26 cellular contexts compared by ENCODE assay signal in the genomic region with DNA sequence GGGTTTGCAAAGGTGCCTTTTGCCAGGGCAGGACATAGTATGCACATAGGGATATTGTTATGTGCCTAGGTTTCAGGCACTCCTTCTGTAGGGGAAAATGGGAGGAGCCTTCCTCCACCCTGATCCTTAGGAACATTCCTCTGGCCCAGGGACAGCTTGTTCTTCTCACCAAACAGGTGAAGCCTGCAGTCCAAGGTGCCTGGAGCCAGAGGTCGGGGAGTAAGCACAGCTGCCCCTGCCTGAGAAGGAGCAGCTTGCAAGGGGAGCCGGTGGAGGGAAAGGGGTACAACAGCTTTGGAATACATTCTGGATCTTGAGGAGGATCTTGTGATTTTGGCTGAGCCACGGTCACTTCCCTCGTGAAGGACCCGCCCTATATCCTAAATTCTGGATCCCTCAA.
"Had no signal": no experiment of that assay in that cellular context is flagged by ENCODE, and none has a peak within 500 bp of the region (broad histone marks: within the 10 kb centered on the region; RNA-seq: fewer than 3 reads in every experiment).

No MANE protein-coding gene starts in this region.

- H3K4me1 ChIP-seq: gastrocnemius medialis, sigmoid colon, suprapubic skin had no signal

- H3K9me3 Mint-ChIP-seq: activated naive CD4-positive, alpha-beta T cell treated with anti-CD3 and anti-CD28 coated beads, Interleukin-2, amount 50 U/mL, for 72 hours; activated T-cell treated with anti-CD3 and anti-CD28 coated beads, Interleukin-2, amount 50 U/mL, for 72 hours; central memory CD8-positive, alpha-beta T cell; dendritic cell treated with granulocyte-macrophage colony-stimulating factor and Interleukin-4, amounts not matched to agents 40 ng/mL and 50 ng/mL, for 4 days; memory B cell; natural killer cell; stimulated activated naive B cell treated with anti-CD40 and anti-IgM and Interleukin-4, amounts not matched to agents 10 μg/mL and 1 μg/mL and 100 μg/mL, for 72 hours; T-helper 2 cell treated with Interferon-gamma antibody and Interleukin-4, amounts not matched to agents 5 μg/mL and 100 μg/mL, for 36 hours had no signal

- H3K27ac Mint-ChIP-seq: activated naive CD4-positive, alpha-beta T cell treated with anti-CD3 and anti-CD28 coated beads, Interleukin-2, amount 50 U/mL, for 72 hours; activated T-cell treated with anti-CD3 and anti-CD28 coated beads, Interleukin-2, amount 50 U/mL, for 72 hours; dendritic cell treated with granulocyte-macrophage colony-stimulating factor and Interleukin-4, amounts not matched to agents 40 ng/mL and 50 ng/mL, for 4 days; memory B cell; natural killer cell; progenitor cell of endocrine pancreas; stimulated activated naive B cell treated with anti-CD40 and anti-IgM and Interleukin-4, amounts not matched to agents 10 μg/mL and 1 μg/mL and 100 μg/mL, for 72 hours; T-helper 2 cell treated with Interferon-gamma antibody and Interleukin-4, amounts not matched to agents 5 μg/mL and 100 μg/mL, for 36 hours had no signal

- DNase-seq: activated CD4-positive, alpha-beta T cell treated with anti-CD3 and anti-CD28 coated beads for 4 hours; activated CD4-positive, alpha-beta T cell treated with anti-CD3 and anti-CD28 coated beads, Interleukin-2, amount 50 U/mL, for 4 hours; activated naive CD4-positive, alpha-beta T cell; activated T-cell treated with anti-CD3 and anti-CD28 coated beads for 4 hours; activated T-cell treated with anti-CD3 and anti-CD28 coated beads, Interleukin-2, amount 50 U/mL, for 72 hours; gastrocnemius medialis; glutamatergic neuron; left cardiac atrium; natural killer cell; ovary; sigmoid colon; stimulated activated CD4-positive, alpha-beta T cell treated with anti-CD3 and anti-CD28 coated beads, Interleukin-15, amount 100 ng/mL, for 24 hours; stimulated activated CD4-positive, alpha-beta T cell treated with anti-CD3 and anti-CD28 coated beads, Interleukin-2, amount 100 ng/mL, for 24 hours; stimulated activated naive B cell treated with anti-CD40 and anti-IgM and Interleukin-4, amounts not matched to agents 10 μg/mL and 1 μg/mL and 100 μg/mL, for 72 hours; T-helper 1 cell; tibial artery had no signal

- H3K4me1 Mint-ChIP-seq: central memory CD8-positive, alpha-beta T cell; memory B cell; natural killer cell had no signal

- H3K27ac ChIP-seq: epithelial cell of prostate, gastrocnemius medialis, sigmoid colon, suprapubic skin, tibial artery had no signal

- H3K36me3 ChIP-seq: gastrocnemius medialis, ovary had no signal

- H3K36me3 Mint-ChIP-seq: activated naive CD4-positive, alpha-beta T cell treated with anti-CD3 and anti-CD28 coated beads, Interleukin-2, amount 50 U/mL, for 72 hours; memory B cell; natural killer cell; stimulated activated naive B cell treated with anti-CD40 and anti-IgM and Interleukin-4, amounts not matched to agents 10 μg/mL and 1 μg/mL and 100 μg/mL, for 72 hours had no signal

- H3K4me2 ChIP-seq: smooth muscle cell had no signal

- H3K27me3 ChIP-seq: gastrocnemius medialis, ovary, sigmoid colon, suprapubic skin, tibial artery had no signal

- H3K9me3 ChIP-seq: gastrocnemius medialis, ovary, sigmoid colon, suprapubic skin, tibial artery had no signal

- H3K4me3 Mint-ChIP-seq: activated T-cell treated with anti-CD3 and anti-CD28 coated beads, Interleukin-2, amount 50 U/mL, for 72 hours; central memory CD8-positive, alpha-beta T cell; dendritic cell treated with granulocyte-macrophage colony-stimulating factor and Interleukin-4, amounts not matched to agents 40 ng/mL and 50 ng/mL, for 4 days; memory B cell; natural killer cell; stimulated activated naive B cell treated with anti-CD40 and anti-IgM and Interleukin-4, amounts not matched to agents 10 μg/mL and 1 μg/mL and 100 μg/mL, for 72 hours; T-helper 2 cell treated with Interferon-gamma antibody and Interleukin-4, amounts not matched to agents 5 μg/mL and 100 μg/mL, for 36 hours had no signal

- ATAC-seq: activated naive CD4-positive, alpha-beta T cell treated with anti-CD3 and anti-CD28 coated beads, Interleukin-2, amount 50 U/mL, for 72 hours; activated T-cell treated with anti-CD3 and anti-CD28 coated beads, Interleukin-2, amount 50 U/mL, for 72 hours; gastrocnemius medialis; left cardiac atrium; natural killer cell; stimulated activated naive B cell treated with anti-CD40 and anti-IgM and Interleukin-4, amounts not matched to agents 10 μg/mL and 1 μg/mL and 100 μg/mL, for 72 hours had no signal

- H3K4me3 ChIP-seq: gastrocnemius medialis, ovary, sigmoid colon, smooth muscle cell, suprapubic skin, tibial artery had no signal

- FAIRE-seq: keratinocyte had no signal
